ENCODE assay signal across 8 cellular contexts in genomic region chr3:195102609-195103467, GRCh38.
DNase-seq lines count a peak whose midpoint lies in the region; ATAC-seq lines count a peak whose summit lies in the region.

No MANE protein-coding gene starts in this region.

- DNase-seq in AML-193 (lab: John Stamatoyannopoulos, UW) (peak; percentile 34 to 38), NCI-H2196 treated with DMSO at 0.1 percent for 48 hours (lab: John Stamatoyannopoulos, UW; ENCODE audit: unreplicated experiment) (peak; percentile 64), dermis microvascular lymphatic vessel endothelial cell (ENCODE audit: low read depth in 2 of 2) (peak; percentile 96 to 98), myocyte (ENCODE audit: low read depth) (peak; percentile 54), DMS53 (lab: John Stamatoyannopoulos, UW) (no peak), SIG-M5 (lab: John Stamatoyannopoulos, UW) (no peak)

- ATAC-seq in HG03139 (IDR thresholded peaks at IDR 0.05; ENCODE audit: unreplicated experiment) (no peak), HG03520 (IDR thresholded peaks at IDR 0.05; ENCODE audit: unreplicated experiment) (no peak)

Comparison
In these comparisons a context has a peak if more than half of its experiments do, and no peak if none do; other contexts are left out.
1. DNase-seq: peak in AML-193 (2 of 2), NCI-H2196 treated with DMSO at 0.1 percent for 48 hours (single experiment), dermis microvascular lymphatic vessel endothelial cell (2 of 2) and myocyte (single experiment); none in DMS53 (single experiment) and SIG-M5 (single experiment).